In the genomic region with DNA sequence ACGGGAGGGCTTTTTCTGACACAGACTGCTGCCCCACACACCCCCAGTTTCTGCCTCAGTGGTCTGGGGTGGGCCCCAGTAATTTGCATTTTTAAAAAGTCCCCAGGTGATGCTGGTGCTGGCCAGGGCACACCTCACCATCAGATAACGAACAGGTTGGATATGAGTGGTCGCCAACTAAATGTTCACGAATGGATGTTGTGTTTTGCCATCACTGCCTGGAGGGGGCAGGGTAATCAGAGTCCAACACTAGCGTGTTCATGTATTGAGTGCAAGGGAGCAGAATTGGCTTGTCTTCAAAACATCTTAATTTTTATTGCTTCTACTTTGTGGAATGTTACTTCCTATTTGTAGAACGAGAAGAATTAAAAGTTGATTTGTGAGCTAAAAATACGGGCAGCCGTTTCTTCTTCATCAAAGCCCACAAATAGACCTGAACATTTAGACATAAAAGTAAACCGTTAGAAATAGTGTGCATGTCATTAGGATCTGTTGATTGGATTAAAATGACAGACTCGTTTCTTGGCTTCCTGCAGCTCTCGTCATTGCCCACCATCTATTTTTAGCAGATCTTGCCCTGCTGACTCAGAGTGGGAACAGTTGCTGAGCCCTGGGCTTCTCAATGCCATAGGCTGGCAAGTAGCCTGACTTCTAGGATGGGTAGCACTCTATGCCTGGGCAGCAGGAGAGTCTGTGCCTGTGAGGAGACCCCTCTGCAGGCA, we compare ENCODE assay signal across 8 cellular contexts. TPM values are rescaled to one million over a fixed set of nuclear protein-coding genes. Genes with fewer than 3 reads are reported as not detected.
DNase-seq lines count a peak whose midpoint lies in the region; ATAC-seq, FAIRE-seq and TF ChIP-seq lines count a peak whose summit lies in the region.

No MANE protein-coding gene starts in this region.

- peak overlapping the region; percentile 21; the same call in 1 of the 2 replicates for H2AFZ ChIP-seq in GM12878 (ENCODE audit: control insufficient read depth, low read depth, low read length)

- H4K20me1 ChIP-seq in GM12878 (ENCODE audit: control insufficient read depth, insufficient read depth) = no peaks in the 10 kb centered on the region

- H3K27me3 ChIP-seq in GM12878 (replicated peaks in 1 of 2; ENCODE audit: control insufficient read depth in 2 of 2, insufficient read depth in 2 of 2, low read length in 1 of 2) (no peaks in the 10 kb centered on the region), stomach smooth muscle (ENCODE audit: control insufficient read depth in 1 of 2, insufficient read depth in 2 of 2, low read length in 2 of 2) (no peaks in the 10 kb centered on the region)

- RAD21 ChIA-PET in GM12878 (lab: Charles Lee; ENCODE audit: unreplicated experiment) = interaction anchor here (0.9 to 2.0 kb wide), 5 partner anchors 8 to 37 kb away, joined by 4 to 10 read pairs (median 5); no protein-coding TSS in a partner anchor

- H3K9me3 ChIP-seq in GM12878 (replicated peaks; ENCODE audit: control insufficient read depth, insufficient read depth, low read length) (no peaks in the 10 kb centered on the region), stomach smooth muscle (ENCODE audit: control insufficient read depth in 2 of 2, low read length in 2 of 2) (no peaks in the 10 kb centered on the region)

- peak overlapping the region; percentile 29; the same call in 1 of the 2 replicates for H3K4me3 ChIP-seq in GM12878
- peak overlapping the region; percentile 3 to 44 for H3K4me3 ChIP-seq in stomach smooth muscle (ENCODE audit: low read length in 2 of 2)

- FAIRE-seq in GM12878 (lab: Jason Lieb, UNC) = peak; percentile 83

- H3K36me3 ChIP-seq in GM12878 (ENCODE audit: control insufficient read depth in 2 of 2, insufficient read depth in 2 of 2, low read length in 1 of 2) (no peaks in the 10 kb centered on the region; a peak in 1 of 4 replicates), stomach smooth muscle (ENCODE audit: control insufficient read depth in 2 of 2, insufficient read depth in 2 of 2, low read length in 2 of 2) (no peaks in the 10 kb centered on the region)

- TF ChIP-seq CTCF in GM12878 (IDR thresholded peaks at IDR 0.05 in 2 of 3, conservative IDR thresholded peaks at IDR 0.05 in 1 of 3; ENCODE audit: control insufficient read depth in 2 of 3, extremely low read depth in 1 of 3, insufficient read depth in 1 of 3, low read depth in 3 of 3, low read length in 3 of 3) = peak; percentile 32 to 44 (median 37); a peak in 4 of 6 replicates

- SMC1A ChIA-PET in GM12878 (lab: Charles Lee; ENCODE audit: uncharacterized antibody, unreplicated experiment) = interaction anchor here (1.2 to 5.5 kb wide), 8 partner anchors 10 to 44 kb away, joined by 3 to 21 read pairs (median 5); no protein-coding TSS in a partner anchor

- no TSS peak for BruUV-seq in GM12878 (replicated peaks; lab: Mats Ljungman, UMichigan)

- H3K4me2 ChIP-seq in GM12878 (ENCODE audit: control insufficient read depth, insufficient read depth) = peak overlapping the region; percentile 70

- TF ChIP-seq EP300 in GM12878 (IDR thresholded peaks at IDR 0.05; ENCODE audit: borderline replicate concordance in 1 of 2, control insufficient read depth in 1 of 2, low read depth in 2 of 2, low read length in 2 of 2) = no peak

- peaks cover 69% of the 10 kb centered on the region for H3K79me2 ChIP-seq in GM12878 (ENCODE audit: control insufficient read depth, insufficient read depth, low read length)

- H3K4me1 ChIP-seq in GM12878 (ENCODE audit: control insufficient read depth, insufficient read depth, low read length) (peaks cover 37% of the 10 kb centered on the region), stomach smooth muscle (ENCODE audit: control insufficient read depth, insufficient read depth, low read length) (peaks cover 35% of the 10 kb centered on the region)

- peak; percentile 56 for TF ChIP-seq RAD21 in GM12878 (IDR thresholded peaks at IDR 0.05; ENCODE audit: insufficient read depth, low read depth, low read length)

- DNase-seq in AG08395 (ENCODE audit: low spot score) (peak; percentile 93), SKM-1 (lab: John Stamatoyannopoulos, UW; ENCODE audit: unreplicated experiment) (peak; percentile 19), GM12878 (ENCODE audit: low read depth, low spot score) (peak; percentile 74), kidney glomerular epithelial cell (lab: John Stamatoyannopoulos, UW) (peak; percentile 28), HEK293T (ENCODE audit: extremely low spot score) (no peak)

- intact Hi-C loops in GM12878 (cut with micrococcal nuclease; ENCODE audit: unreplicated experiment) = no loop called here

- 5% methylated on average over 11 of the region's 11 CpGs for WGBS in GM12878 (ENCODE audit: insufficient coverage, insufficient replicate concordance, low lambda C conversion rate, missing lambda C conversion rate)

- TF ChIP-seq POLR2A in GM12878 (IDR thresholded peaks at IDR 0.05; ENCODE audit: low read depth, low read length) = no peak

- CTCF ChIA-PET in GM12878 (lab: Yijun Ruan, JAX) (interaction anchor here (0.9 to 2.8 kb wide), 10 partner anchors 8 to 248 kb away, joined by 3 to 24 read pairs (median 4); no protein-coding TSS in a partner anchor), HEK293T (lab: Yijun Ruan, JAX) (no interaction called here)

- H3K27ac ChIP-seq in GM12878 (ENCODE audit: control insufficient read depth, insufficient read depth) (peak overlapping the region; percentile 76), stomach smooth muscle (ENCODE audit: low read length) (peak overlapping the region; percentile 18)

- POLR2A ChIA-PET in GM12878 (lab: Charles Lee) = interaction anchor here (0.5 to 1.5 kb wide), 6 partner anchors 9 to 297 kb away, joined by 3 to 4 read pairs (median 3); no protein-coding TSS in a partner anchor
- POLR2A ChIA-PET in HEK293T (lab: Yijun Ruan, JAX) = interaction anchor here (0.7 kb wide), 1 partner anchor 753 kb away, joined by 3 read pairs; no protein-coding TSS in a partner anchor

- H3K9ac ChIP-seq in GM12878 (ENCODE audit: control insufficient read depth, insufficient read depth, low read length) = peak overlapping the region; percentile 18; the same call in 1 of the 2 replicates
- H3K9ac ChIP-seq in stomach smooth muscle (ENCODE audit: low read length in 2 of 2) = no peak overlapping the region

- in situ Hi-C loops in GM12878 (cut with MboI) = no loop called here

- peak; percentile 79 for ATAC-seq in GM18909 (IDR thresholded peaks at IDR 0.05; ENCODE audit: poor library complexity, unreplicated experiment)
- peak; percentile 60 for ATAC-seq in HG03159 (IDR thresholded peaks at IDR 0.05; ENCODE audit: unreplicated experiment)
- ATAC-seq in GM12878 = peak; percentile 93

TF ChIP-seq in GM12878, 131 proteins besides CTCF, POLR2A, EP300 and RAD21 (continues in another document):
- TF ChIP-seq FOXM1 (IDR thresholded peaks at IDR 0.05; ENCODE audit: low read depth, low read length) (peak; percentile 20; the same call in 1 of the 2 replicates), RUNX3 (IDR thresholded peaks at IDR 0.05; ENCODE audit: low read length) (peak; percentile 50; the same call in 1 of the 2 replicates), ZNF217 (IDR thresholded peaks at IDR 0.05) (no peak), ASH2L (IDR thresholded peaks at IDR 0.05; ENCODE audit: borderline replicate concordance, low read depth) (0 out of 2 replicates have a peak, but pooled peaks have one; percentile 51), TARDBP (IDR thresholded peaks at IDR 0.05; ENCODE audit: borderline replicate concordance) (no peak), NFXL1 (IDR thresholded peaks at IDR 0.05; ENCODE audit: borderline replicate concordance) (no peak), ATF7 (IDR thresholded peaks at IDR 0.05; ENCODE audit: low read depth) (peak; percentile 66), SMC3 (IDR thresholded peaks at IDR 0.05; ENCODE audit: borderline replicate concordance, low read length) (peak; percentile 37; the same call in 1 of the 2 replicates), EED (IDR thresholded peaks at IDR 0.05; ENCODE audit: low read depth) (peak; percentile 74), MEF2B (IDR thresholded peaks at IDR 0.05; ENCODE audit: partially characterized antibody, poor library complexity, severe bottlenecking) (peak; percentile 49)

TF ChIP-seq in HEK293T, 16 proteins besides CTCF, POLR2A, EP300 and RAD21:
- TF ChIP-seq, protein P1, sequence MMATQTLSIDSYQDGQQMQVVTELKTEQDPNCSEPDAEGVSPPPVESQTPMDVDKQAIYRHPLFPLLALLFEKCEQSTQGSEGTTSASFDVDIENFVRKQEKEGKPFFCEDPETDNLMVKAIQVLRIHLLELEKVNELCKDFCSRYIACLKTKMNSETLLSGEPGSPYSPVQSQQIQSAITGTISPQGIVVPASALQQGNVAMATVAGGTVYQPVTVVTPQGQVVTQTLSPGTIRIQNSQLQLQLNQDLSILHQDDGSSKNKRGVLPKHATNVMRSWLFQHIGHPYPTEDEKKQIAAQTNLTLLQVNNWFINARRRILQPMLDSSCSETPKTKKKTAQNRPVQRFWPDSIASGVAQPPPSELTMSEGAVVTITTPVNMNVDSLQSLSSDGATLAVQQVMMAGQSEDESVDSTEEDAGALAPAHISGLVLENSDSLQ (IDR thresholded peaks at IDR 0.05) = no peak
- TF ChIP-seq TARDBP (IDR thresholded peaks at IDR 0.05) (no peak), SUZ12 (IDR thresholded peaks at IDR 0.05) (no peak), LEF1 (IDR thresholded peaks at IDR 0.05; ENCODE audit: borderline replicate concordance) (no peak), ARNT (IDR thresholded peaks at IDR 0.05) (no peak), L3MBTL2 (conservative IDR thresholded peaks at IDR 0.05) (no peak)

RNA-seq across cellular contexts. Expression of a gene that starts 45.2 kb away (rescaled TPM):
- 14.3 and 15.4 TPM in 2 replicates for total RNA-seq in GM12878 (2013; cell fraction: nucleolus; rRNA removed)
- total RNA-seq in GM12878 (2014; rRNA removed) (25.1 and 25.4 TPM in 2 replicates), GM12878 (2014; rRNA removed; fragmentation: Illumina TruSeq; extraction: Trizol) (13.5 and 15.3 TPM in 2 replicates), GM12878 (2021) (30.9 and 36.5 TPM in 2 replicates)
- 5.6 TPM for polyA plus RNA-seq in GM12878 (2011; ENCODE audit: low read depth)
- polyA plus RNA-seq in GM12878 (2011; rRNA removed) (11.6 and 13.0 TPM in 2 replicates), GM12878 (2014; fragmentation: Illumina TruSeq; extraction: Trizol) (10.1 and 15.4 TPM in 2 replicates), GM12878 (2014; fragmentation: Nextera tagmentation; extraction: Ambion mirVana) (1 to 10 TPM; 1.2 to 3.1 TPM), GM12878 (2014; rRNA removed) (28.1 and 31.1 TPM in 2 replicates), GM12878 (2016; fragmentation: Nextera tagmentation; extraction: Ambion mirVana) (1 to 10 TPM; 5.2 to 7.2 TPM)
- 12.3 and 19.8 TPM in 2 replicates for polyA plus RNA-seq in GM12878 (2011; cell fraction: cytosol; rRNA removed)
- 10.9 and 14.6 TPM in 2 replicates for polyA plus RNA-seq in GM12878 (2011; cell fraction: nucleus; rRNA removed)
- 19.1 and 19.3 TPM in 2 replicates for polyA plus RNA-seq in GM12878 (2012)
- 14.9 and 16.7 TPM in 2 replicates for polyA minus RNA-seq in GM12878 (2011; rRNA and poly(A)+ RNA removed)
- polyA minus RNA-seq in GM12878 (2011; cell fraction: cytosol; rRNA and poly(A)+ RNA removed) = 4.4 and 9.6 TPM in 2 replicates
- 8.1 and 14.5 TPM in 2 replicates for polyA minus RNA-seq in GM12878 (2011; cell fraction: nucleus; rRNA and poly(A)+ RNA removed)
